Comparison of ENCODE assay signal across 29 cellular contexts in genomic region chr13:48712141-48712540, GRCh38. TPM values are rescaled to one million over a fixed set of nuclear protein-coding genes. Genes with fewer than 3 reads are reported as not detected.
"Had no signal": no experiment of that assay in that cellular context is flagged by ENCODE, and none has a peak within 500 bp of the region (broad histone marks: within the 10 kb centered on the region; RNA-seq: fewer than 3 reads in every experiment).

No MANE protein-coding gene starts in this region.

- DNase-seq: activated CD4-positive, alpha-beta T cell treated with anti-CD3 and anti-CD28 coated beads for 4 hours; activated CD4-positive, alpha-beta T cell treated with anti-CD3 and anti-CD28 coated beads, Interleukin-2, amount 50 U/mL, for 1 hour; activated CD4-positive, alpha-beta T cell treated with anti-CD3 and anti-CD28 coated beads, Interleukin-2, amount 50 U/mL, for 48 hours; activated CD4-positive, CD25-positive, alpha-beta regulatory T cell; activated CD4-positive, CD25-positive, alpha-beta regulatory T cell treated with anti-CD3 and anti-CD28 coated beads, Interleukin-2, amount 50 U/mL, for 72 hours; activated CD8-positive, alpha-beta memory T cell treated with anti-CD3 and anti-CD28 coated beads for 24 hours; activated CD8-positive, alpha-beta T cell treated with anti-CD3 and anti-CD28 coated beads for 36 hours; activated effector memory CD4-positive, alpha-beta T cell treated with Interleukin-2 at 50 U/mL for 16 hours; activated gamma-delta T cell treated with Interleukin-2 at 50 U/mL for 16 hours; activated naive CD4-positive, alpha-beta T cell treated with anti-CD3 and anti-CD28 coated beads, Interleukin-2, amount 50 U/mL, for 16 hours; activated naive CD4-positive, alpha-beta T cell treated with Interleukin-2 at 50 U/mL for 16 hours; activated T-cell treated with anti-CD3 and anti-CD28 coated beads, Interleukin-2, amount 50 U/mL, for 4 hours; amniotic stem cell; anterior cingulate cortex; brain microvascular endothelial cell; cortex of kidney; dermis blood vessel endothelial cell; effector CD4-positive, alpha-beta T cell; effector memory CD8-positive, alpha-beta T cell; erythroblast; foreskin keratinocyte; gastrocnemius medialis; glutamatergic neuron; T-helper 2 cell had no signal

- H3K27ac Mint-ChIP-seq: activated CD8-positive, alpha-beta T cell treated with anti-CD3 and anti-CD28 coated beads for 36 hours; activated naive CD8-positive, alpha-beta T cell; activated T-helper 17 cell treated with anti-CD3 and anti-CD28 coated beads, Interleukin-2, amount 50 U/mL, for 72 hours; effector memory CD8-positive, alpha-beta T cell had no signal

- H3K27me3 Mint-ChIP-seq: activated CD8-positive, alpha-beta T cell treated with anti-CD3 and anti-CD28 coated beads for 36 hours; activated naive CD8-positive, alpha-beta T cell; activated T-helper 17 cell treated with anti-CD3 and anti-CD28 coated beads, Interleukin-2, amount 50 U/mL, for 72 hours; central memory CD8-positive, alpha-beta T cell had no signal

- H3K4me3 Mint-ChIP-seq: activated CD8-positive, alpha-beta T cell treated with anti-CD3 and anti-CD28 coated beads for 36 hours; activated naive CD8-positive, alpha-beta T cell; activated T-cell treated with anti-CD3 and anti-CD28 coated beads, Interleukin-2, amount 50 U/mL, for 4 hours; activated T-helper 17 cell treated with anti-CD3 and anti-CD28 coated beads, Interleukin-2, amount 50 U/mL, for 72 hours; central memory CD8-positive, alpha-beta T cell; effector memory CD8-positive, alpha-beta T cell had no signal

- ATAC-seq: activated CD8-positive, alpha-beta T cell treated with anti-CD3 and anti-CD28 coated beads for 36 hours; activated T-cell treated with anti-CD3 and anti-CD28 coated beads, Interleukin-2, amount 50 U/mL, for 4 hours; activated T-helper 17 cell treated with anti-CD3 and anti-CD28 coated beads, Interleukin-2, amount 50 U/mL, for 72 hours; effector memory CD8-positive, alpha-beta T cell; foreskin keratinocyte; gastrocnemius medialis had no signal

RNA-seq across cellular contexts. Expression of gene CYSLTR2, which starts 58.4 kb away (rescaled TPM):
- total RNA-seq: bronchial epithelial cell, chondrocyte, dermis blood vessel endothelial cell, foreskin keratinocyte had no signal
